Comparison of ENCODE assay signal across 15 cellular contexts in the genomic region with DNA sequence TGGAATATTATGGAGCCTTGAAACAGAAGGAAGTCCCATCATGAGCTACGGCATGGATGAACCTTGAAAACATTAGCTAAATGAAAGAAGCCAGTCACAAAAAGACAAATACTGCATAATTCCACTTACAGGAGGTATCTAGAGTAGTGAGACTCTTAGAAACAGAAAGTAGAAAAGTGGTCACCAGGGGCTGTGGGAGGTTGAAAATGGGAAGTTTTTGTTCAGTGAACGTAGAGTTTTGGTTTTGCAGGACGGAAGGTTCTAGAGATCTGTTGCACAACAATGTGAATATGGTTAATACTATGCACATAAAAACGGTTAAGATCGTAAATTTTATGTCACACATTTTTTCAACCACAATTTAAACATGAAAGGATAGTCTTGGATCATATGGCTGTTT.
DNase-seq lines count a peak whose midpoint lies in the region; ATAC-seq and TF ChIP-seq lines count a peak whose summit lies in the region.
"Had no signal": no experiment of that assay in that cellular context is flagged by ENCODE, and none has a peak within 500 bp of the region (broad histone marks: within the 10 kb centered on the region; RNA-seq: fewer than 3 reads in every experiment).

No MANE protein-coding gene starts in this region.

- DNase-seq in GM12864 (ENCODE audit: low read depth) = peak; percentile 21
- DNase-seq in SHP77 treated with DMSO at 0.1 percent for 48 hours (lab: John Stamatoyannopoulos, UW) = no peak
- DNase-seq in activated CD4-positive, alpha-beta T cell treated with anti-CD3 and anti-CD28 coated beads for 4 hours = no peak
- DNase-seq in activated T-cell treated with anti-CD3 and anti-CD28 coated beads, Interleukin-2, amount 50 U/mL, for 48 hours = no peak
- no peak for DNase-seq in iPS-NIHi7 (ENCODE audit: extremely low spot score)
- DNase-seq: activated CD8-positive, alpha-beta memory T cell treated with anti-CD3 and anti-CD28 coated beads, Interleukin-2, amount 50 U/mL, for 48 hours; effector memory CD4-positive, alpha-beta T cell; heart right ventricle; Peyer's patch; psoas muscle; trophoblast cell had no signal

- no peak for TF ChIP-seq CTCF in GM12864 (IDR thresholded peaks at IDR 0.05; ENCODE audit: low read depth, low read length, missing control alignments)

- peak; percentile 93 for ATAC-seq in GM19438 (IDR thresholded peaks at IDR 0.05; ENCODE audit: low read depth, unreplicated experiment)
- peak; percentile 80 for ATAC-seq in HG02840 (IDR thresholded peaks at IDR 0.05; ENCODE audit: low FRiP score, unreplicated experiment)
- peak; percentile 97 for ATAC-seq in HG03460 (IDR thresholded peaks at IDR 0.05; ENCODE audit: unreplicated experiment)
- ATAC-seq: heart right ventricle, K562, psoas muscle had no signal

- no peak overlapping the region for H3K4me3 ChIP-seq in GM12864 (ENCODE audit: low read depth, low read length)
- H3K4me3 ChIP-seq: heart right ventricle, K562, Peyer's patch, psoas muscle had no signal
